13 cellular contexts compared by ENCODE assay signal in genomic region chr15:67193223-67194009, GRCh38.
DNase-seq lines count a peak whose midpoint lies in the region; ATAC-seq and TF ChIP-seq lines count a peak whose summit lies in the region.
"Had no signal": no experiment of that assay in that cellular context is flagged by ENCODE, and none has a peak within 500 bp of the region (broad histone marks: within the 10 kb centered on the region; RNA-seq: fewer than 3 reads in every experiment).

No MANE protein-coding gene starts in this region.

- peaks cover 0 to 44% (median 18%) of the 10 kb centered on the region in 3 donors for H3K4me1 ChIP-seq in esophagus squamous epithelium
- H3K4me1 ChIP-seq in colonic mucosa: no peaks in the 10 kb centered on the region

- H3K27me3 ChIP-seq in esophagus squamous epithelium (no peaks in the 10 kb centered on the region), colonic mucosa (no peaks in the 10 kb centered on the region)
- H3K27me3 ChIP-seq: BE2C had no signal

- WGBS in esophagus squamous epithelium, 2 donors: 61 to 75% methylated on average over 11 to 13 of the region's 13 CpGs

- TF ChIP-seq POLR2A in esophagus squamous epithelium (IDR thresholded peaks at IDR 0.05): no peak

- H3K9me3 ChIP-seq in esophagus squamous epithelium (no peaks in the 10 kb centered on the region), colonic mucosa (no peaks in the 10 kb centered on the region)
- H3K9me3 ChIP-seq: BE2C had no signal

- ATAC-seq in natural killer cell (no peak), HG03460 (IDR thresholded peaks at IDR 0.05; ENCODE audit: unreplicated experiment) (no peak), GM18502 (IDR thresholded peaks at IDR 0.05; ENCODE audit: poor library complexity, unreplicated experiment) (no peak)
- no peak for ATAC-seq in natural killer cell treated with Interleukin-12 subunit alpha and Interleukin-12 subunit beta and Interleukin-15 and Interleukin-18, amount 100 ng/mL, for 72 hours

- DNase-seq in natural killer cell: no peak
- DNase-seq in natural killer cell treated with Interleukin-12 subunit alpha and Interleukin-12 subunit beta and Interleukin-15 and Interleukin-18, amount 100 ng/mL, for 72 hours (ENCODE audit: low spot score): no peak
- no peak for DNase-seq in esophagus squamous epithelium (lab: John Stamatoyannopoulos, UW)
- no peak for DNase-seq in nephron progenitor cell
- no peak for DNase-seq in colonic mucosa
- no peak for DNase-seq in NCI-H82 treated with DMSO at 0.1 percent for 48 hours (lab: John Stamatoyannopoulos, UW; ENCODE audit: unreplicated experiment)
- DNase-seq: BE2C, NCI-H2029 treated with DMSO at 0.1 percent for 48 hours, OCI-M1 had no signal

- H3K4me1 Mint-ChIP-seq in natural killer cell: peaks cover 19 to 29% of the 10 kb centered on the region in 2 donors
- H3K4me1 Mint-ChIP-seq in natural killer cell treated with Interleukin-12 subunit alpha and Interleukin-12 subunit beta and Interleukin-15 and Interleukin-18, amount 100 ng/mL, for 72 hours (ENCODE audit: low read depth in 2 of 2): peaks cover 21 to 27% of the 10 kb centered on the region in 2 donors
- H3K4me1 Mint-ChIP-seq in nephron progenitor cell: peaks cover 25% of the 10 kb centered on the region

- H3K36me3 ChIP-seq in esophagus squamous epithelium (peaks cover 3 to 72% (median 12%) of the 10 kb centered on the region in 3 donors), colonic mucosa (no peaks in the 10 kb centered on the region)
- H3K36me3 ChIP-seq: BE2C had no signal

- H3K9me3 Mint-ChIP-seq in natural killer cell (no peaks in the 10 kb centered on the region), nephron progenitor cell (no peaks in the 10 kb centered on the region)
- H3K9me3 Mint-ChIP-seq in natural killer cell treated with Interleukin-12 subunit alpha and Interleukin-12 subunit beta and Interleukin-15 and Interleukin-18, amount 100 ng/mL, for 72 hours: no peaks in the 10 kb centered on the region
- H3K9me3 Mint-ChIP-seq: dendritic cell treated with granulocyte-macrophage colony-stimulating factor and Interleukin-4, amounts not matched to agents 40 ng/mL and 50 ng/mL, for 4 days; GM23338 had no signal

- H3K9ac ChIP-seq in colonic mucosa (ENCODE audit: low read depth in 2 of 2, low read length in 2 of 2): no peak overlapping the region

- no peak overlapping the region for H3K4me3 ChIP-seq in esophagus squamous epithelium
- H3K4me3 ChIP-seq in colonic mucosa: no peak overlapping the region
- H3K4me3 ChIP-seq: GM23338 had no signal

- peak overlapping the region in 3 of 4 donors; percentile 1 to 72 (median 32) for H3K27ac ChIP-seq in esophagus squamous epithelium
- no peak overlapping the region for H3K27ac ChIP-seq in colonic mucosa

- peaks cover 5% of the 10 kb centered on the region for H3K36me3 Mint-ChIP-seq in natural killer cell
- H3K36me3 Mint-ChIP-seq in natural killer cell treated with Interleukin-12 subunit alpha and Interleukin-12 subunit beta and Interleukin-15 and Interleukin-18, amount 100 ng/mL, for 72 hours: peaks cover 15% of the 10 kb centered on the region
- peaks cover 84% of the 10 kb centered on the region for H3K36me3 Mint-ChIP-seq in nephron progenitor cell (ENCODE audit: low read depth)

- H3K4me3 Mint-ChIP-seq in natural killer cell: no peak overlapping the region
- no peak overlapping the region for H3K4me3 Mint-ChIP-seq in natural killer cell treated with Interleukin-12 subunit alpha and Interleukin-12 subunit beta and Interleukin-15 and Interleukin-18, amount 100 ng/mL, for 72 hours
- H3K4me3 Mint-ChIP-seq in nephron progenitor cell: no peak overlapping the region
- H3K4me3 Mint-ChIP-seq: dendritic cell treated with granulocyte-macrophage colony-stimulating factor and Interleukin-4, amounts not matched to agents 40 ng/mL and 50 ng/mL, for 4 days; GM23338 had no signal

- H3K27me3 Mint-ChIP-seq in natural killer cell (ENCODE audit: low read depth in 2 of 2) (no peaks in the 10 kb centered on the region), nephron progenitor cell (ENCODE audit: low read depth, poor library complexity) (peaks cover 5% of the 10 kb centered on the region)
- no peaks in the 10 kb centered on the region for H3K27me3 Mint-ChIP-seq in natural killer cell treated with Interleukin-12 subunit alpha and Interleukin-12 subunit beta and Interleukin-15 and Interleukin-18, amount 100 ng/mL, for 72 hours
- H3K27me3 Mint-ChIP-seq: dendritic cell treated with granulocyte-macrophage colony-stimulating factor and Interleukin-4, amounts not matched to agents 40 ng/mL and 50 ng/mL, for 4 days had no signal

- no peak for TF ChIP-seq CTCF in natural killer cell (IDR thresholded peaks at IDR 0.05)
- no peak for TF ChIP-seq CTCF in esophagus squamous epithelium (IDR thresholded peaks at IDR 0.05)
- no peak for TF ChIP-seq CTCF in nephron progenitor cell (IDR thresholded peaks at IDR 0.05)
- no peak for TF ChIP-seq CTCF in colonic mucosa (IDR thresholded peaks at IDR 0.05)

- H3K27ac Mint-ChIP-seq in natural killer cell (peak overlapping the region; percentile 7 to 42), nephron progenitor cell (peak overlapping the region; percentile 57)
- peak overlapping the region in 1 of 2 donors; percentile 36 for H3K27ac Mint-ChIP-seq in natural killer cell treated with Interleukin-12 subunit alpha and Interleukin-12 subunit beta and Interleukin-15 and Interleukin-18, amount 100 ng/mL, for 72 hours
- H3K27ac Mint-ChIP-seq: dendritic cell treated with granulocyte-macrophage colony-stimulating factor and Interleukin-4, amounts not matched to agents 40 ng/mL and 50 ng/mL, for 4 days had no signal

- intact Hi-C loops in natural killer cell (cut with micrococcal nuclease): no loop called here
- intact Hi-C loops in esophagus squamous epithelium (cut with DNase I): no loop called here
- intact Hi-C loops in colonic mucosa (cut with DNase I): no loop called here
